In the genomic region with DNA sequence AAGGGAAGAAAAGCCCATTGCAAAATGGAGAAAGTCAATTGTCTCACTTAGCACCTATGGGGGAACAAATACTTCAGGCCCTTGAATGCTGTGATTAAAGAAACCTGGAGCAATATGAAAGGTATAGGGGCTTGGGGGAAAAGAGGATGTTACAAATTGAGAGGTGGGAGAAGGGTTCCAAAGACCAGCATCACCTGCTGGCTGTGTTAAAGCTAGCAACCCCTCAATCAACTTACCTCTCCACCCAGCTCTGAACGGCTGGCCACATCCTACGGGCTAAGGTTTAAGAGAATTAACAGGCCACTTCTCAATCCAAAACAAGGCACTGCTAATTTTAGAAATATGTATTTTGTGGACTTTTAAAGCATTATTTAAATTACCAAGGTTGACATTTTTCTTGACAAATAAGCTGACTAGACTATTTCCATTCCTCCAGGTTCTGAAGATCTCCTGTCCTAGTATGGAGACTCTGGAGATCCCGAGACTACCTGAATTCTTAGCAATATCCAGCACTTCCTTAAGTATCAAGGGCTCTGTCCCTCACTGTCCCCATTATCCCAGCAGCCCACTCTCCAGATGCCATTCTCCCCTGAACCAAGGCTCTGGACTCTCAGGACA, we compare ENCODE assay signal across 1 cellular context.
TF ChIP-seq lines count a peak whose summit lies in the region.

No MANE protein-coding gene starts in this region.

TF ChIP-seq in endothelial cell of umbilical vein, 7 proteins besides CTCF, POLR2A, EP300 and RAD21:
- no peak for TF ChIP-seq POLR2AphosphoS5 (IDR thresholded peaks at IDR 0.05; ENCODE audit: insufficient read depth, low read depth, low read length)
- TF ChIP-seq GATA2 (IDR thresholded peaks at IDR 0.05; ENCODE audit: insufficient read depth, insufficient read length, low read depth, low read length): no peak
- no peak for TF ChIP-seq FOS (IDR thresholded peaks at IDR 0.05; ENCODE audit: borderline replicate concordance, insufficient read depth, low read length)
- TF ChIP-seq, protein P1, sequence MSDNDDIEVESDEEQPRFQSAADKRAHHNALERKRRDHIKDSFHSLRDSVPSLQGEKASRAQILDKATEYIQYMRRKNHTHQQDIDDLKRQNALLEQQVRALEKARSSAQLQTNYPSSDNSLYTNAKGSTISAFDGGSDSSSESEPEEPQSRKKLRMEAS (IDR thresholded peaks at IDR 0.05; ENCODE audit: insufficient read depth, insufficient read length): no peak
- TF ChIP-seq MYC (IDR thresholded peaks at IDR 0.05; ENCODE audit: low read depth, low read length): no peak
- TF ChIP-seq JUN (IDR thresholded peaks at IDR 0.05; ENCODE audit: borderline replicate concordance, insufficient read depth, insufficient read length, low read depth): no peak
- TF ChIP-seq EZH2 (IDR thresholded peaks at IDR 0.05; ENCODE audit: borderline replicate concordance, low read depth, low read length, severe bottlenecking): no peak
TF ChIP-seq in endothelial cell of umbilical vein: peak in this region for 0.
